21 cellular contexts compared by ENCODE assay signal in genomic region chrX:23788946-23789345, GRCh38.
"Had no signal": no experiment of that assay in that cellular context is flagged by ENCODE, and none has a peak within 500 bp of the region (broad histone marks: within the 10 kb centered on the region; RNA-seq: fewer than 3 reads in every experiment).

No MANE protein-coding gene starts in this region.

- DNase-seq: activated B cell treated with CpG ODN at 0.5 μM for 24 hours; activated CD4-positive, alpha-beta memory T cell treated with anti-CD3 and anti-CD28 coated beads, Interleukin-2, amount 10 ng/mL, durations not matched to agents 7 days and 5 days; activated CD4-positive, alpha-beta T cell treated with anti-CD3 and anti-CD28 coated beads for 48 hours; activated naive CD4-positive, alpha-beta T cell treated with Interleukin-2 at 50 U/mL for 16 hours; activated T-cell treated with anti-CD3 and anti-CD28 coated beads, Interleukin-2, amount 50 U/mL, for 1 hour; aorta; cortex of kidney; foreskin keratinocyte; hippocampal formation; left colon; nephron progenitor cell; nucleus accumbens; posterior cingulate gyrus; retina; stimulated activated naive CD4-positive, alpha-beta T cell; T-cell; thyroid gland had no signal

- H3K27ac ChIP-seq: foreskin keratinocyte had no signal

- H3K36me3 ChIP-seq: thyroid gland had no signal

- H3K9me3 ChIP-seq: esophagus muscularis mucosa, thyroid gland had no signal

- ATAC-seq: foreskin keratinocyte, left colon, T-cell had no signal

- H3K4me1 ChIP-seq: foreskin keratinocyte, thyroid gland had no signal

- H3K4me3 ChIP-seq: esophagus muscularis mucosa, lung, thyroid gland had no signal

- FAIRE-seq: islet of Langerhans, urothelium cell line had no signal

- H3K27me3 ChIP-seq: esophagus muscularis mucosa, foreskin keratinocyte, thyroid gland had no signal
